ENCODE assay signal across 18 cellular contexts in genomic region chr13:60150538-60150937, GRCh38. TPM values are rescaled to one million over a fixed set of nuclear protein-coding genes. Genes with fewer than 3 reads are reported as not detected.
DNase-seq lines count a peak whose midpoint lies in the region; TF ChIP-seq lines count a peak whose summit lies in the region.
"Had no signal": no experiment of that assay in that cellular context is flagged by ENCODE, and none has a peak within 500 bp of the region (broad histone marks: within the 10 kb centered on the region; RNA-seq: fewer than 3 reads in every experiment).

No MANE protein-coding gene starts in this region.

- H3F3A ChIP-seq in SK-N-SH (replicated peaks; ENCODE audit: insufficient read depth) = no peaks in the 10 kb centered on the region

- no peaks in the 10 kb centered on the region for H3K9me2 ChIP-seq in SK-N-SH

- H3K4me2 ChIP-seq in SK-N-SH = no peak overlapping the region
- H3K4me2 ChIP-seq: A549 had no signal

- H3K36me3 ChIP-seq in SK-N-SH (replicated peaks in 1 of 2; ENCODE audit: control insufficient read depth in 1 of 2, insufficient read depth in 2 of 2, low read length in 1 of 2) = no peaks in the 10 kb centered on the region
- H3K36me3 ChIP-seq in suprapubic skin = no peaks in the 10 kb centered on the region

- TF ChIP-seq EP300 in SK-N-SH (IDR thresholded peaks at IDR 0.05; ENCODE audit: borderline replicate concordance in 1 of 2, low read depth in 1 of 2, low read length in 1 of 2) = no peak
- no peak for TF ChIP-seq EP300 in suprapubic skin (IDR thresholded peaks at IDR 0.05)

- WGBS in SK-N-SH (ENCODE audit: low lambda C conversion rate) = 68% methylated on average over 2 of the region's 2 CpGs
- WGBS in suprapubic skin = 87% methylated on average over 2 of the region's 2 CpGs

- CTCF ChIA-PET in activated CD4-positive, alpha-beta T cell treated with anti-CD3 and anti-CD28 coated beads, Interleukin-2, amount 10 ng/mL, durations not matched to agents 7 days and 5 days (lab: Charles Lee) = no interaction called here
- CTCF ChIA-PET in SK-N-SH (lab: Yijun Ruan, JAX) = interaction anchor here (0.6 to 1.0 kb wide), 3 partner anchors 11 to 613 kb away, joined by 3 to 4 read pairs (median 3); no protein-coding TSS in a partner anchor

- peaks cover 11% of the 10 kb centered on the region for H3K4me1 Mint-ChIP-seq in activated CD4-positive, alpha-beta T cell treated with anti-CD3 and anti-CD28 coated beads, Interleukin-2, amount 10 ng/mL, durations not matched to agents 7 days and 5 days

- POLR2A ChIA-PET in activated CD4-positive, alpha-beta T cell treated with anti-CD3 and anti-CD28 coated beads, Interleukin-2, amount 10 ng/mL, durations not matched to agents 7 days and 5 days (lab: Charles Lee) = no interaction called here
- POLR2A ChIA-PET in SK-N-SH (lab: Yijun Ruan, JAX) = no interaction called here

- H3K4me3 Mint-ChIP-seq in activated CD4-positive, alpha-beta T cell treated with anti-CD3 and anti-CD28 coated beads, Interleukin-2, amount 10 ng/mL, durations not matched to agents 7 days and 5 days = no peak overlapping the region
- H3K4me3 Mint-ChIP-seq: IgD-negative memory B cell had no signal

- peak overlapping the region; percentile 15 for H3K27ac Mint-ChIP-seq in activated CD4-positive, alpha-beta T cell treated with anti-CD3 and anti-CD28 coated beads, Interleukin-2, amount 10 ng/mL, durations not matched to agents 7 days and 5 days
- H3K27ac Mint-ChIP-seq: IgD-negative memory B cell had no signal

- H3K79me2 ChIP-seq in SK-N-SH (ENCODE audit: insufficient read depth) = peaks cover 100% of the 10 kb centered on the region

- no peak for TF ChIP-seq RAD21 in SK-N-SH (IDR thresholded peaks at IDR 0.05; ENCODE audit: low read length)

- H3K36me3 Mint-ChIP-seq in activated CD4-positive, alpha-beta T cell treated with anti-CD3 and anti-CD28 coated beads, Interleukin-2, amount 10 ng/mL, durations not matched to agents 7 days and 5 days (ENCODE audit: low read depth) = peaks cover 10% of the 10 kb centered on the region
- H3K36me3 Mint-ChIP-seq: IgD-negative memory B cell had no signal

- no peak overlapping the region for H3K4me3 ChIP-seq in SK-N-SH (ENCODE audit: low read depth in 2 of 2, low read length in 1 of 2)
- no peak overlapping the region for H3K4me3 ChIP-seq in suprapubic skin
- H3K4me3 ChIP-seq: A549, SJCRH30 had no signal

- H3K27me3 Mint-ChIP-seq in activated CD4-positive, alpha-beta T cell treated with anti-CD3 and anti-CD28 coated beads, Interleukin-2, amount 10 ng/mL, durations not matched to agents 7 days and 5 days = no peaks in the 10 kb centered on the region

- H3K9me3 ChIP-seq in SK-N-SH = no peaks in the 10 kb centered on the region
- H3K9me3 ChIP-seq in suprapubic skin = no peaks in the 10 kb centered on the region
- H3K9me3 ChIP-seq: A549, SJCRH30 had no signal

- H3K27me3 ChIP-seq in SK-N-SH (ENCODE audit: insufficient read depth) (no peaks in the 10 kb centered on the region), suprapubic skin (no peaks in the 10 kb centered on the region)
- H3K27me3 ChIP-seq: SJCRH30 had no signal

- H3K4me1 ChIP-seq in SK-N-SH (ENCODE audit: control insufficient read depth in 1 of 2, insufficient read depth in 2 of 2, low read depth in 1 of 2, low read length in 1 of 2) (peaks cover 5 to 45% of the 10 kb centered on the region in 2 experiments), suprapubic skin (no peaks in the 10 kb centered on the region)
- H3K4me1 ChIP-seq: A549, SJCRH30 had no signal

- peaks cover 17% of the 10 kb centered on the region; the same call in 1 of the 2 replicates for H4K20me1 ChIP-seq in SK-N-SH (ENCODE audit: insufficient read depth)

- no peak for DNase-seq in activated CD4-positive, alpha-beta T cell treated with anti-CD3 and anti-CD28 coated beads, Interleukin-2, amount 10 ng/mL, durations not matched to agents 7 days and 5 days
- no peak for DNase-seq in activated CD4-positive, alpha-beta T cell treated with anti-CD3 and anti-CD28 coated beads for 4 hours
- DNase-seq in SK-N-SH (no peak), foreskin melanocyte (peak; percentile 10), HCEC 1CT (no peak), suprapubic skin (ENCODE audit: low spot score in 2 of 2) (no peak), amniotic stem cell (lab: John Stamatoyannopoulos, UW) (no peak)
- DNase-seq: C1 segment of cervical spinal cord, H7, Kasumi-1, NCI-H1105, NCI-H187, NCI-H774, PC-3, SJCRH30 had no signal

- no peak for TF ChIP-seq POLR2A in suprapubic skin (IDR thresholded peaks at IDR 0.05)

- H3K27ac ChIP-seq in SK-N-SH (ENCODE audit: low read depth in 2 of 2, low read length in 1 of 2) (no peak overlapping the region), suprapubic skin (no peak overlapping the region)
- H3K27ac ChIP-seq: A549, RWPE1, SJCRH30 had no signal

- no peak overlapping the region for H3K9ac ChIP-seq in SK-N-SH

- H2AFZ ChIP-seq in SK-N-SH (ENCODE audit: low read depth) = 0 out of 2 replicates have a peak overlapping the region, but pooled peaks have one; percentile 45

- TF ChIP-seq CTCF in SK-N-SH (IDR thresholded peaks at IDR 0.05) (no peak), suprapubic skin (IDR thresholded peaks at IDR 0.05) (no peak)

- no peaks in the 10 kb centered on the region for H3K9me3 Mint-ChIP-seq in activated CD4-positive, alpha-beta T cell treated with anti-CD3 and anti-CD28 coated beads, Interleukin-2, amount 10 ng/mL, durations not matched to agents 7 days and 5 days
- H3K9me3 Mint-ChIP-seq: IgD-negative memory B cell had no signal

TF ChIP-seq in SK-N-SH, 30 proteins besides CTCF, POLR2A, EP300 and RAD21:
- TF ChIP-seq NRF1 (IDR thresholded peaks at IDR 0.05; ENCODE audit: low read depth, low read length) = no peak
- TF ChIP-seq JUND (IDR thresholded peaks at IDR 0.05) = no peak
- TF ChIP-seq YY1 (IDR thresholded peaks at IDR 0.05; ENCODE audit: low read depth) = no peak
- no peak for TF ChIP-seq TCF12 (IDR thresholded peaks at IDR 0.05)
- TF ChIP-seq USF2 (IDR thresholded peaks at IDR 0.05; ENCODE audit: borderline replicate concordance, low read depth, low read length) = no peak
- TF ChIP-seq SIN3A (IDR thresholded peaks at IDR 0.05; ENCODE audit: borderline replicate concordance, low read depth, low read length) = no peak
- TF ChIP-seq MXI1 (IDR thresholded peaks at IDR 0.05; ENCODE audit: low read depth, low read length) = no peak
- TF ChIP-seq GATA2 (CRISPR knock-in tag; IDR thresholded peaks at IDR 0.05) = no peak
- TF ChIP-seq RFX5 (IDR thresholded peaks at IDR 0.05; ENCODE audit: low read length) = no peak
- no peak for TF ChIP-seq RCOR1 (IDR thresholded peaks at IDR 0.05; ENCODE audit: low read length)
- TF ChIP-seq GABPA (IDR thresholded peaks at IDR 0.05; ENCODE audit: low read depth) = no peak
- no peak for TF ChIP-seq TEAD4 (IDR thresholded peaks at IDR 0.05; ENCODE audit: borderline replicate concordance, insufficient read depth)
- no peak for TF ChIP-seq FOSL2 (IDR thresholded peaks at IDR 0.05; ENCODE audit: borderline replicate concordance, low read depth)
- no peak for TF ChIP-seq ZBTB33 (IDR thresholded peaks at IDR 0.05; ENCODE audit: borderline replicate concordance, low read depth)
TF ChIP-seq in SK-N-SH: peak in this region for 0.

RNA-seq across cellular contexts. Expression of gene DIAPH3, which starts 13.2 kb away (rescaled TPM):
- 10 to 100 TPM; 22.5 to 24.1 TPM for total RNA-seq in activated CD4-positive, alpha-beta T cell treated with anti-CD3 and anti-CD28 coated beads, Interleukin-2, amount 10 ng/mL, durations not matched to agents 7 days and 5 days
- polyA plus RNA-seq in SK-N-SH (2012; rRNA removed) = 5.4 TPM in 2 replicates
- polyA plus RNA-seq in SK-N-SH (2012; cell fraction: cytosol; rRNA removed) = 7.3 and 9.8 TPM in 2 replicates
- polyA plus RNA-seq in SK-N-SH (2012; cell fraction: nucleus; rRNA removed) = 3.6 and 5.8 TPM in 2 replicates
- total RNA-seq in suprapubic skin = 1 to 10 TPM in 3 of 4 donors, under 1 TPM in 1; 0.93 to 3.0 (median 2.3) TPM
- polyA plus RNA-seq: IgD-negative memory B cell had no signal

Comparison
In these comparisons a context has a peak if more than half of its experiments do, and no peak if none do; other contexts are left out.
1. RNA of gene DIAPH3, which starts 13.2 kb away (total RNA-seq): 22.5 to 24.1 TPM in activated CD4-positive, alpha-beta T cell treated with anti-CD3 and anti-CD28 coated beads, Interleukin-2, amount 10 ng/mL, durations not matched to agents 7 days and 5 days; 0.93 to 3.0 TPM in suprapubic skin; every median in the first group is over 4 times any median in the second.